In genomic region chr11:47552086-47552580, GRCh38 we compare ENCODE assay signal across 8 cellular contexts. TPM values are rescaled to one million over a fixed set of nuclear protein-coding genes. Genes with fewer than 3 reads are reported as not detected.
DNase-seq lines count a peak whose midpoint lies in the region; ATAC-seq and TF ChIP-seq lines count a peak whose summit lies in the region.

No MANE protein-coding gene starts in this region.

- no peaks in the 10 kb centered on the region for H3K27me3 Mint-ChIP-seq in activated T-helper 17 cell treated with anti-CD3 and anti-CD28 coated beads, Interleukin-2, amount 50 U/mL, for 72 hours
- no peaks in the 10 kb centered on the region for H3K27me3 Mint-ChIP-seq in osteocyte (ENCODE audit: unreplicated experiment)

- intact Hi-C loops in posterior vena cava (cut with DNase I): loop anchor here in 1 of 2 donors (10.0 kb wide), 1 partner anchor 67 kb away; no protein-coding TSS in a partner anchor

- no peaks in the 10 kb centered on the region for H3K9me3 Mint-ChIP-seq in activated T-helper 17 cell treated with anti-CD3 and anti-CD28 coated beads, Interleukin-2, amount 50 U/mL, for 72 hours
- H3K9me3 Mint-ChIP-seq in osteocyte (ENCODE audit: unreplicated experiment): no peaks in the 10 kb centered on the region

- H3K4me3 Mint-ChIP-seq in activated T-helper 17 cell treated with anti-CD3 and anti-CD28 coated beads, Interleukin-2, amount 50 U/mL, for 72 hours: peak overlapping the region; percentile 99
- H3K4me3 Mint-ChIP-seq in osteocyte (ENCODE audit: unreplicated experiment): peak overlapping the region; percentile 98

- TF ChIP-seq CTCF in AG04450 (IDR thresholded peaks at IDR 0.05; ENCODE audit: low read depth, low read length) (no peak), osteocyte (IDR thresholded peaks at IDR 0.05) (no peak)

- peaks cover 51% of the 10 kb centered on the region for H3K36me3 Mint-ChIP-seq in activated T-helper 17 cell treated with anti-CD3 and anti-CD28 coated beads, Interleukin-2, amount 50 U/mL, for 72 hours (ENCODE audit: low read depth)
- peaks cover 5% of the 10 kb centered on the region for H3K36me3 Mint-ChIP-seq in osteocyte (ENCODE audit: unreplicated experiment)

- H3K4me3 ChIP-seq in AG04450 (ENCODE audit: low read depth, low read length): peak overlapping the region; percentile 99

- DNase-seq in AG04450 (ENCODE audit: low read depth, low spot score): no peak
- DNase-seq in Kasumi-1 (lab: John Stamatoyannopoulos, UW): peak; percentile 31 to 57
- DNase-seq in glomerular visceral epithelial cell (ENCODE audit: extremely low spot score): peak; percentile 38
- DNase-seq in osteocyte (ENCODE audit: extremely low spot score, unreplicated experiment): no peak
- DNase-seq in posterior vena cava (ENCODE audit: low spot score): no peak
- DNase-seq in cerebellar nuclear complex (lab: John Stamatoyannopoulos, UW): no peak

- peaks cover 27% of the 10 kb centered on the region for H3K4me1 Mint-ChIP-seq in activated T-helper 17 cell treated with anti-CD3 and anti-CD28 coated beads, Interleukin-2, amount 50 U/mL, for 72 hours
- H3K4me1 Mint-ChIP-seq in osteocyte (ENCODE audit: unreplicated experiment): peaks cover 24% of the 10 kb centered on the region

- no peaks in the 10 kb centered on the region for H3K27me3 ChIP-seq in AG04450 (ENCODE audit: control insufficient read depth, insufficient read depth, low read length)

- peak; percentile 3 for ATAC-seq in GM18498 (IDR thresholded peaks at IDR 0.05; ENCODE audit: unreplicated experiment)
- ATAC-seq in activated T-helper 17 cell treated with anti-CD3 and anti-CD28 coated beads, Interleukin-2, amount 50 U/mL, for 72 hours (replicated peaks): peak; percentile 17

- peak overlapping the region; percentile 82 for H3K27ac ChIP-seq in AG04450 (ENCODE audit: low read depth, low read length)

- POLR2A ChIA-PET in AG04450 (lab: Yijun Ruan, JAX): interaction anchor here (0.5 to 1.9 kb wide), 8 partner anchors 9 to 125 kb away, joined by 3 to 19 read pairs (median 3); no protein-coding TSS in a partner anchor

- CTCF ChIA-PET in AG04450 (lab: Charles Lee): interaction anchor here (0.7 to 1.8 kb wide), 8 partner anchors 8 to 145 kb away, joined by 3 to 10 read pairs (median 4); no protein-coding TSS in a partner anchor

- peaks cover 3% of the 10 kb centered on the region; the same call in 1 of the 2 replicates for H3K9me3 ChIP-seq in AG04450 (ENCODE audit: control insufficient read depth, insufficient read depth, low read length)

- peak overlapping the region; percentile 97 for H3K27ac Mint-ChIP-seq in activated T-helper 17 cell treated with anti-CD3 and anti-CD28 coated beads, Interleukin-2, amount 50 U/mL, for 72 hours
- peak overlapping the region; percentile 95 for H3K27ac Mint-ChIP-seq in osteocyte (ENCODE audit: unreplicated experiment)

RNA-seq across cellular contexts. Expression of gene CELF1, which starts 0.8 kb away (rescaled TPM):
- 87.2 and 87.5 TPM in 2 replicates for polyA plus RNA-seq in AG04450 (2011; rRNA removed)
- polyA minus RNA-seq in AG04450 (2011; rRNA and poly(A)+ RNA removed): 135 and 147 TPM in 2 replicates
- total RNA-seq in activated T-helper 17 cell treated with anti-CD3 and anti-CD28 coated beads, Interleukin-2, amount 50 U/mL, for 72 hours: 100 to 1,000 TPM; 118 to 143 TPM
- total RNA-seq in osteocyte (88.6 and 100 TPM in 2 replicates), posterior vena cava (10 to 100 TPM; 83.8 to 96.3 TPM)

RNA-seq across cellular contexts. Expression of gene PTPMT1, which starts 13.3 kb away (rescaled TPM):
- 39.2 and 39.5 TPM in 2 replicates for polyA plus RNA-seq in AG04450 (2011; rRNA removed)
- polyA minus RNA-seq in AG04450 (2011; rRNA and poly(A)+ RNA removed): 15.6 and 17.2 TPM in 2 replicates
- total RNA-seq in activated T-helper 17 cell treated with anti-CD3 and anti-CD28 coated beads, Interleukin-2, amount 50 U/mL, for 72 hours: 10 to 100 TPM; 17.8 to 39.1 TPM
- total RNA-seq in osteocyte (49.3 and 50.3 TPM in 2 replicates), posterior vena cava (10 to 100 TPM; 28.9 to 29.2 TPM)

RNA-seq across cellular contexts. Expression of gene KBTBD4, which starts 26.6 kb away (rescaled TPM):
- 19.5 and 20.0 TPM in 2 replicates for polyA plus RNA-seq in AG04450 (2011; rRNA removed)
- polyA minus RNA-seq in AG04450 (2011; rRNA and poly(A)+ RNA removed): 28.3 and 30.4 TPM in 2 replicates
- 10 to 100 TPM; 26.9 to 27.3 TPM for total RNA-seq in activated T-helper 17 cell treated with anti-CD3 and anti-CD28 coated beads, Interleukin-2, amount 50 U/mL, for 72 hours
- total RNA-seq in osteocyte (19.7 and 19.8 TPM in 2 replicates), posterior vena cava (10 to 100 TPM in 1 of 2 donors, 1 to 10 TPM in 1; 9.5 to 12.3 TPM)

RNA-seq across cellular contexts. Expression of gene NDUFS3, which starts 26.7 kb away (rescaled TPM):
- polyA plus RNA-seq in AG04450 (2011; rRNA removed): 103 and 106 TPM in 2 replicates
- 47.1 and 49.9 TPM in 2 replicates for polyA minus RNA-seq in AG04450 (2011; rRNA and poly(A)+ RNA removed)
- total RNA-seq in activated T-helper 17 cell treated with anti-CD3 and anti-CD28 coated beads, Interleukin-2, amount 50 U/mL, for 72 hours: 100 to 1,000 TPM in 1 of 2 donors, 10 to 100 TPM in 1; 90.3 to 167 TPM
- total RNA-seq in osteocyte: 102 and 105 TPM in 2 replicates
- total RNA-seq in posterior vena cava: 10 to 100 TPM; 65.6 to 70.3 TPM

RNA-seq across cellular contexts. Expression of gene FAM180B, which starts 34.3 kb away (rescaled TPM):
- not detected in 2 replicates for polyA plus RNA-seq in AG04450 (2011; rRNA removed)
- not detected in 2 replicates for polyA minus RNA-seq in AG04450 (2011; rRNA and poly(A)+ RNA removed)
- not detected for total RNA-seq in activated T-helper 17 cell treated with anti-CD3 and anti-CD28 coated beads, Interleukin-2, amount 50 U/mL, for 72 hours
- total RNA-seq in osteocyte (0.32 and 0.52 TPM in 2 replicates), posterior vena cava (1 to 10 TPM; 3.4 to 7.2 TPM)

Comparison
In these comparisons a context has a peak if more than half of its experiments do, and no peak if none do; other contexts are left out.
1. DNase-seq: peak in Kasumi-1 (2 of 2) and glomerular visceral epithelial cell (single experiment); none in AG04450 (single experiment), osteocyte (single experiment), posterior vena cava (single experiment) and cerebellar nuclear complex (0 of 2).